In genomic region chr1:197776348-197777082, GRCh38 we compare ENCODE assay signal across 1 cellular context.
TF ChIP-seq lines count a peak whose summit lies in the region.

No MANE protein-coding gene starts in this region.

TF ChIP-seq in GM23338, 12 proteins besides CTCF, POLR2A, EP300 and RAD21 (continued from another document):
- TF ChIP-seq REST (IDR thresholded peaks at IDR 0.05; ENCODE audit: unreplicated experiment) (no peak), NANOG (IDR thresholded peaks at IDR 0.05; ENCODE audit: borderline replicate concordance) (no peak), CREB1 (CRISPR knock-in tag; IDR thresholded peaks at IDR 0.05; ENCODE audit: low read depth) (no peak), EZH2phosphoT487 (IDR thresholded peaks at IDR 0.05; ENCODE audit: unreplicated experiment) (no peak), STAT1 (IDR thresholded peaks at IDR 0.05; ENCODE audit: unreplicated experiment) (no peak), JUNB (IDR thresholded peaks at IDR 0.05; ENCODE audit: unreplicated experiment) (no peak), ZNF114 (CRISPR knock-in tag; IDR thresholded peaks at IDR 0.05) (no peak)
- TF ChIP-seq, protein P1, sequence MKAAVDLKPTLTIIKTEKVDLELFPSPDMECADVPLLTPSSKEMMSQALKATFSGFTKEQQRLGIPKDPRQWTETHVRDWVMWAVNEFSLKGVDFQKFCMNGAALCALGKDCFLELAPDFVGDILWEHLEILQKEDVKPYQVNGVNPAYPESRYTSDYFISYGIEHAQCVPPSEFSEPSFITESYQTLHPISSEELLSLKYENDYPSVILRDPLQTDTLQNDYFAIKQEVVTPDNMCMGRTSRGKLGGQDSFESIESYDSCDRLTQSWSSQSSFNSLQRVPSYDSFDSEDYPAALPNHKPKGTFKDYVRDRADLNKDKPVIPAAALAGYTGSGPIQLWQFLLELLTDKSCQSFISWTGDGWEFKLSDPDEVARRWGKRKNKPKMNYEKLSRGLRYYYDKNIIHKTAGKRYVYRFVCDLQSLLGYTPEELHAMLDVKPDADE (IDR thresholded peaks at IDR 0.05) = no peak
